In the genomic region with DNA sequence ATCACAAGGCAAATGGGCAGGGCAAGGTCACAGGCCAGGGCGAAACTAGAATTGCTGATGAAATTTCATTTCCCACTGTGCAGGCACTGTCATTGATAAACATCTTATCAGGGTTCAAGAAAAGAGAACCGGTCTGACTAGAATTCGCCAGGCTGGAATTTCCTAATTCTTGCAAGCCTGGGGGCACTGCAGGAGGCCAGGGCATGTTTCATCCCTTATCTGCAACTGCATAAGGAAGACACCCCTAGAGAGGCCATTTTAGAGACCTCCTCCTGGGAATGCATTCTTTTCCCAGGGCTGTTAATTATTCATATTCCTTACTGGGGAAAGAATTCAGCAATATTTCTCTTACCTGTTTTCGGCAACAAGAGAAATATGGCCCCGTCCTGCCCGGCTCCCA, we compare ENCODE assay signal across 28 cellular contexts.
"Had no signal": no experiment of that assay in that cellular context is flagged by ENCODE, and none has a peak within 500 bp of the region (broad histone marks: within the 10 kb centered on the region; RNA-seq: fewer than 3 reads in every experiment).

No MANE protein-coding gene starts in this region.

- H3K4me1 ChIP-seq: left lung, lower lobe of right lung, right atrium auricular region, right lobe of liver, tibial nerve, uterus had no signal

- H3K27ac Mint-ChIP-seq: immature natural killer cell; naive thymus-derived CD4-positive, alpha-beta T cell; natural killer cell treated with Interleukin-12 subunit alpha and Interleukin-12 subunit beta and Interleukin-15 and Interleukin-18, amount 100 ng/mL, for 72 hours; progenitor cell of endocrine pancreas; stimulated activated effector memory CD8-positive, alpha-beta T cell treated with anti-CD3 and anti-CD28 coated beads, Interleukin-12 subunit alpha, Interleukin-12 subunit beta, amount 100 ng/mL, for 72 hours; stimulated activated naive CD8-positive, alpha-beta T cell treated with anti-CD3 and anti-CD28 coated beads, Interleukin-15, Interleukin-2, amounts not matched to agents 100 ng/mL and 50 ng/mL, for 24 hours; type B pancreatic cell had no signal

- H3K9me3 Mint-ChIP-seq: type B pancreatic cell had no signal

- H3K4me3 ChIP-seq: left lung, lower lobe of right lung, mucosa of descending colon, ovary, right atrium auricular region, right lobe of liver, smooth muscle cell, tibial nerve, uterus had no signal

- DNase-seq: hippocampal formation; immature natural killer cell; kidney; left colon; left lung; lower lobe of right lung; mammary epithelial cell; mesenchymal stem cell; midbrain; mucosa of descending colon; naive thymus-derived CD4-positive, alpha-beta T cell; ovary; right lobe of liver; stimulated activated CD4-positive, alpha-beta T cell treated with anti-CD3 and anti-CD28 coated beads, Interleukin-12 subunit alpha, Interleukin-12 subunit beta, amount 100 ng/mL, for 4 hours; stimulated activated CD4-positive, alpha-beta T cell treated with anti-CD3 and anti-CD28 coated beads, Interleukin-15, amount 100 ng/mL, for 24 hours; stimulated activated CD4-positive, alpha-beta T cell treated with anti-CD3 and anti-CD28 coated beads, Interleukin-4, amount 100 ng/mL, for 24 hours; stimulated activated naive CD4-positive, alpha-beta T cell; substantia nigra; uterus had no signal

- FAIRE-seq: islet of Langerhans, kidney had no signal

- H3K9me3 ChIP-seq: lower lobe of right lung, ovary, right lobe of liver, uterus had no signal

- H3K27me3 Mint-ChIP-seq: naive thymus-derived CD4-positive, alpha-beta T cell; natural killer cell treated with Interleukin-12 subunit alpha and Interleukin-12 subunit beta and Interleukin-15 and Interleukin-18, amount 100 ng/mL, for 72 hours; progenitor cell of endocrine pancreas; stimulated activated naive CD8-positive, alpha-beta T cell treated with anti-CD3 and anti-CD28 coated beads, Interleukin-15, Interleukin-2, amounts not matched to agents 100 ng/mL and 50 ng/mL, for 24 hours; type B pancreatic cell had no signal

- H3K36me3 ChIP-seq: left lung, lower lobe of right lung, ovary, right atrium auricular region, right lobe of liver, tibial nerve, uterus had no signal

- H3K27ac ChIP-seq: left lung, lower lobe of right lung, ovary, right atrium auricular region, right lobe of liver, tibial nerve, uterus had no signal

- H3K4me2 ChIP-seq: smooth muscle cell had no signal

- H3K4me1 Mint-ChIP-seq: immature natural killer cell; naive thymus-derived CD4-positive, alpha-beta T cell; stimulated activated effector memory CD8-positive, alpha-beta T cell treated with anti-CD3 and anti-CD28 coated beads, Interleukin-12 subunit alpha, Interleukin-12 subunit beta, amount 100 ng/mL, for 72 hours had no signal

- H3K27me3 ChIP-seq: left lung, ovary, right atrium auricular region, right lobe of liver, tibial nerve, uterus had no signal

- H3K4me3 Mint-ChIP-seq: immature natural killer cell; naive thymus-derived CD4-positive, alpha-beta T cell; natural killer cell treated with Interleukin-12 subunit alpha and Interleukin-12 subunit beta and Interleukin-15 and Interleukin-18, amount 100 ng/mL, for 72 hours; stimulated activated effector memory CD8-positive, alpha-beta T cell treated with anti-CD3 and anti-CD28 coated beads, Interleukin-12 subunit alpha, Interleukin-12 subunit beta, amount 100 ng/mL, for 72 hours; stimulated activated naive CD8-positive, alpha-beta T cell treated with anti-CD3 and anti-CD28 coated beads, Interleukin-15, Interleukin-2, amounts not matched to agents 100 ng/mL and 50 ng/mL, for 24 hours; type B pancreatic cell had no signal

- H3K36me3 Mint-ChIP-seq: immature natural killer cell; stimulated activated effector memory CD8-positive, alpha-beta T cell treated with anti-CD3 and anti-CD28 coated beads, Interleukin-12 subunit alpha, Interleukin-12 subunit beta, amount 100 ng/mL, for 72 hours; type B pancreatic cell had no signal
